8 cellular contexts compared by ENCODE assay signal in the genomic region with DNA sequence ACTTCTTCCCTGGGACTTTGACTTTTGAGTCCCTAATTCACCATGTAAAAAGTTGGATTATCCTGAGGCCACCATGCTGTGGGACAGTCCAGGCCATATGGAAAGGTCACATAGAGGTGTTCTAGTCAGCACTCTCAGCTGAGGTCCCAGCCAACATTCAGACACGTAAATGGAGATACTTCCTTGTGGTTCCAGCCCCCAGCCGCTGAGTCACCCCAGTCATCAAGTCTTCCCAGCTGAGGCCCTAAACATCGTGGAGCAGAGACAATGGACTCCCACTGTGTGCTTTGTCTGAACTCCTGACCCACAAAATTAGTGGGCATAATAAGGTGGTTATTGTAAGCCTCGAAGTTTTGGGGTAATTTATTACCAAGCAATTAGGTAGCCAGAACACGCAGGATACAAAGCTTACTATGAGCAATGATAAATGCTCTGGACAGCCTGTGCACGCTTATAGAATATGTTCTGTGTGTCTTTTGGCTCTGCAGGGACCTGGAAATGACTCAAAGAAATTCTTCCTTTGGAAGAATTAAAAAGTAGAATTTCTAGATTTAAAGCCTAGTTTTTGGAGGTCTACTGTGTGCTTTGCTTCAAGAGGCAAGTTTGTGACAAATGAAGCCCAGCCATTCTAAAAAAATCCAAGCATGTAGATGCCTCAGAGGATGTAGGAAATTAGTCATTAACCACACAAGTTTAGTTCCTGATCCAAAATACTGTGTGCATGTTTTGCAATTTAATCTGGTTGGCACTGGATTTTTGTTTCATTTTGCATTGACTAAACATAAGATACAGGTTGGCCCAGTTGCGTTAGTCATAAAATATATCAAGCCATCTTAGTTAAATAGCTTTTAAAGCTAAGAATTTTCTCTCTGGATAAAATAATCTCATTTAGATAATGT.
DNase-seq lines count a peak whose midpoint lies in the region; ATAC-seq, FAIRE-seq and TF ChIP-seq lines count a peak whose summit lies in the region.

No MANE protein-coding gene starts in this region.

- no peak overlapping the region for H3K4me2 ChIP-seq in DND-41 (ENCODE audit: insufficient read depth, low read length)

- FAIRE-seq in RCC 7860 (lab: Jason Lieb, UNC), result peak; percentile 97

- DNase-seq in DND-41 (no peak), RCC 7860 (ENCODE audit: low spot score) (peak; percentile 86), dedifferentiated amniotic fluid mesenchymal stem cell (ENCODE audit: extremely low spot score) (peak; percentile 83), coronary artery (ENCODE audit: low spot score) (no peak)

- no peaks in the 10 kb centered on the region for H3K79me2 ChIP-seq in DND-41 (ENCODE audit: insufficient read depth, low read length)

- no peak overlapping the region for H3K9ac ChIP-seq in DND-41 (ENCODE audit: low read depth, low read length)

- TF ChIP-seq CTCF in DND-41 (IDR thresholded peaks at IDR 0.05; ENCODE audit: borderline replicate concordance, extremely low read depth, low read length, poor library complexity, severe bottlenecking) (no peak), HEK293 (tag by site-specific recombination; IDR thresholded peaks at IDR 0.05) (no peak), neutrophil (IDR thresholded peaks at IDR 0.05) (no peak), coronary artery (IDR thresholded peaks at IDR 0.05) (no peak)

- CTCF ChIA-PET in HEK293 (lab: Yijun Ruan, JAX), result interaction anchor here (0.7 to 1.8 kb wide), 4 partner anchors 13 to 138 kb away, joined by 3 to 5 read pairs (median 3); a partner anchor contains a TSS

- H3K27ac ChIP-seq in DND-41 (ENCODE audit: low read length), result no peak overlapping the region
- H3K27ac ChIP-seq in HEK293 (ENCODE audit: extremely low read depth, low read depth, low read length), result no peak overlapping the region
- H3K27ac ChIP-seq in neutrophil, result peak overlapping the region; percentile 50
- peak overlapping the region in 1 of 2 donors; percentile 73 for H3K27ac ChIP-seq in coronary artery

- H4K20me1 ChIP-seq in DND-41 (ENCODE audit: insufficient read depth, low read length), result no peaks in the 10 kb centered on the region

- H3K27me3 ChIP-seq in DND-41 (ENCODE audit: insufficient read depth, low read length, poor library complexity) (no peaks in the 10 kb centered on the region), neutrophil (no peaks in the 10 kb centered on the region)

- H3K4me1 ChIP-seq in DND-41 (ENCODE audit: insufficient read depth, low read length), result no peaks in the 10 kb centered on the region
- H3K4me1 ChIP-seq in HEK293 (ENCODE audit: control insufficient read depth, insufficient read depth, low read length), result no peaks in the 10 kb centered on the region
- H3K4me1 ChIP-seq in neutrophil (ENCODE audit: control insufficient read depth in 1 of 2, insufficient read depth in 1 of 2, low read depth in 1 of 2, low read length in 1 of 2), result peaks cover 18 to 21% of the 10 kb centered on the region in 2 experiments

- H2AFZ ChIP-seq in DND-41 (ENCODE audit: low read depth, low read length), result no peak overlapping the region

- H3K36me3 ChIP-seq in DND-41 (ENCODE audit: insufficient read depth, low read length) (no peaks in the 10 kb centered on the region), HEK293 (ENCODE audit: control insufficient read depth in 2 of 2, insufficient read depth in 1 of 2, low read length in 2 of 2) (no peaks in the 10 kb centered on the region), neutrophil (no peaks in the 10 kb centered on the region)

- POLR2A ChIA-PET in HEK293 (lab: Yijun Ruan, JAX), result no interaction called here

- H3K4me3 ChIP-seq in DND-41 (ENCODE audit: low read depth in 1 of 2, low read length in 2 of 2) (no peak overlapping the region), HEK293 (ENCODE audit: low read depth, low read length) (no peak overlapping the region), neutrophil (ENCODE audit: low read depth in 1 of 2, low read length in 1 of 2) (no peak overlapping the region), coronary artery (no peak overlapping the region)

- peak; percentile 52; the same call in 2 of the 3 replicates for ATAC-seq in DND-41 (ENCODE audit: insufficient read depth, low read depth)
- no peak for ATAC-seq in GM18909 (IDR thresholded peaks at IDR 0.05; ENCODE audit: poor library complexity, unreplicated experiment)
- no peak for ATAC-seq in GM21390 (IDR thresholded peaks at IDR 0.05; ENCODE audit: unreplicated experiment)

- no peaks in the 10 kb centered on the region for H3K9me3 ChIP-seq in DND-41 (ENCODE audit: insufficient read depth, low read length, severe bottlenecking)
- H3K9me3 ChIP-seq in HEK293 (ENCODE audit: control insufficient read depth, insufficient read depth, low read depth, low read length), result no peaks in the 10 kb centered on the region
- no peaks in the 10 kb centered on the region for H3K9me3 ChIP-seq in neutrophil

TF ChIP-seq in HEK293, 187 proteins besides CTCF, POLR2A, EP300 and RAD21 (continues in another document):
- TF ChIP-seq ZNF112 (tag by site-specific recombination; IDR thresholded peaks at IDR 0.05) (no peak), SP7 (tag by site-specific recombination; IDR thresholded peaks at IDR 0.05) (peak; percentile 97), ZEB2 (tag by site-specific recombination; IDR thresholded peaks at IDR 0.05) (0 out of 2 replicates have a peak, but pooled peaks have one; percentile 50), ZNF600 (tag by site-specific recombination; IDR thresholded peaks at IDR 0.05) (0 out of 2 replicates have a peak, but pooled peaks have one; percentile 29), ZNF335 (tag by site-specific recombination; conservative IDR thresholded peaks at IDR 0.05) (peak; percentile 34), ZSCAN23 (tag by site-specific recombination; IDR thresholded peaks at IDR 0.05) (no peak)
- TF ChIP-seq, protein P1, sequence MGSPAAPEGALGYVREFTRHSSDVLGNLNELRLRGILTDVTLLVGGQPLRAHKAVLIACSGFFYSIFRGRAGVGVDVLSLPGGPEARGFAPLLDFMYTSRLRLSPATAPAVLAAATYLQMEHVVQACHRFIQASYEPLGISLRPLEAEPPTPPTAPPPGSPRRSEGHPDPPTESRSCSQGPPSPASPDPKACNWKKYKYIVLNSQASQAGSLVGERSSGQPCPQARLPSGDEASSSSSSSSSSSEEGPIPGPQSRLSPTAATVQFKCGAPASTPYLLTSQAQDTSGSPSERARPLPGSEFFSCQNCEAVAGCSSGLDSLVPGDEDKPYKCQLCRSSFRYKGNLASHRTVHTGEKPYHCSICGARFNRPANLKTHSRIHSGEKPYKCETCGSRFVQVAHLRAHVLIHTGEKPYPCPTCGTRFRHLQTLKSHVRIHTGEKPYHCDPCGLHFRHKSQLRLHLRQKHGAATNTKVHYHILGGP (tag by site-specific recombination; IDR thresholded peaks at IDR 0.05), result peak; percentile 40; the same call in 1 of the 2 replicates
- TF ChIP-seq, protein P2, sequence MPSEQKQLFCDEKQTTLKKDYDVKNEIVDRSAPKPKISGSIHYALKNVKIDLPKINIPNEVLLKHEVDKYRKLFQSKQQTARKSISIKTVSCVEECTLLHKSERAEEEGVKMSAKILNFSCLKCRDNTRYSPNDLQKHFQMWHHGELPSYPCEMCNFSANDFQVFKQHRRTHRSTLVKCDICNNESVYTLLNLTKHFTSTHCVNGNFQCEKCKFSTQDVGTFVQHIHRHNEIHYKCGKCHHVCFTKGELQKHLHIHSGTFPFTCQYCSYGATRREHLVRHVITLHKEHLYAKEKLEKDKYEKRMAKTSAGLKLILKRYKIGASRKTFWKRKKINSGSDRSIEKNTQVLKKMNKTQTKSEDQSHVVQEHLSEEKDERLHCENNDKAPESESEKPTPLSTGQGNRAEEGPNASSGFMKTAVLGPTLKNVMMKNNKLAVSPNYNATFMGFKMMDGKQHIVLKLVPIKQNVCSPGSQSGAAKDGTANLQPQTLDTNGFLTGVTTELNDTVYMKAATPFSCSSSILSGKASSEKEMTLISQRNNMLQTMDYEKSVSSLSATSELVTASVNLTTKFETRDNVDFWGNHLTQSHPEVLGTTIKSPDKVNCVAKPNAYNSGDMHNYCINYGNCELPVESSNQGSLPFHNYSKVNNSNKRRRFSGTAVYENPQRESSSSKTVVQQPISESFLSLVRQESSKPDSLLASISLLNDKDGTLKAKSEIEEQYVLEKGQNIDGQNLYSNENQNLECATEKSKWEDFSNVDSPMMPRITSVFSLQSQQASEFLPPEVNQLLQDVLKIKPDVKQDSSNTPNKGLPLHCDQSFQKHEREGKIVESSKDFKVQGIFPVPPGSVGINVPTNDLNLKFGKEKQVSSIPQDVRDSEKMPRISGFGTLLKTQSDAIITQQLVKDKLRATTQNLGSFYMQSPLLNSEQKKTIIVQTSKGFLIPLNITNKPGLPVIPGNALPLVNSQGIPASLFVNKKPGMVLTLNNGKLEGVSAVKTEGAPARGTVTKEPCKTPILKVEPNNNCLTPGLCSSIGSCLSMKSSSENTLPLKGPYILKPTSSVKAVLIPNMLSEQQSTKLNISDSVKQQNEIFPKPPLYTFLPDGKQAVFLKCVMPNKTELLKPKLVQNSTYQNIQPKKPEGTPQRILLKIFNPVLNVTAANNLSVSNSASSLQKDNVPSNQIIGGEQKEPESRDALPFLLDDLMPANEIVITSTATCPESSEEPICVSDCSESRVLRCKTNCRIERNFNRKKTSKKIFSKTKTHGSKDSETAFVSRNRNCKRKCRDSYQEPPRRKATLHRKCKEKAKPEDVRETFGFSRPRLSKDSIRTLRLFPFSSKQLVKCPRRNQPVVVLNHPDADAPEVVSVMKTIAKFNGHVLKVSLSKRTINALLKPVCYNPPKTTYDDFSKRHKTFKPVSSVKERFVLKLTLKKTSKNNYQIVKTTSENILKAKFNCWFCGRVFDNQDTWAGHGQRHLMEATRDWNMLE (tag by site-specific recombination; conservative IDR thresholded peaks at IDR 0.05; ENCODE audit: low read depth), result peak; percentile 38; the same call in 1 of the 2 replicates
- TF ChIP-seq, protein P3, sequence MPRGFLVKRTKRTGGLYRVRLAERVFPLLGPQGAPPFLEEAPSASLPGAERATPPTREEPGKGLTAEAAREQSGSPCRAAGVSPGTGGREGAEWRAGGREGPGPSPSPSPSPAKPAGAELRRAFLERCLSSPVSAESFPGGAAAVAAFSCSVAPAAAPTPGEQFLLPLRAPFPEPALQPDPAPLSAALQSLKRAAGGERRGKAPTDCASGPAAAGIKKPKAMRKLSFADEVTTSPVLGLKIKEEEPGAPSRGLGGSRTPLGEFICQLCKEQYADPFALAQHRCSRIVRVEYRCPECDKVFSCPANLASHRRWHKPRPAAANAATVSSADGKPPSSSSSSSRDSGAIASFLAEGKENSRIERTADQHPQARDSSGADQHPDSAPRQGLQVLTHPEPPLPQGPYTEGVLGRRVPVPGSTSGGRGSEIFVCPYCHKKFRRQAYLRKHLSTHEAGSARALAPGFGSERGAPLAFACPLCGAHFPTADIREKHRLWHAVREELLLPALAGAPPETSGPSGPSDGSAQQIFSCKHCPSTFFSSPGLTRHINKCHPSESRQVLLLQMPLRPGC (tag by site-specific recombination; IDR thresholded peaks at IDR 0.05), result 0 out of 2 replicates have a peak, but pooled peaks have one; percentile 25

Comparison
In these comparisons a context has a peak if more than half of its experiments do, and no peak if none do; other contexts are left out.
1. DNase-seq: peak in RCC 7860 (single experiment) and dedifferentiated amniotic fluid mesenchymal stem cell (single experiment); none in DND-41 (single experiment) and coronary artery (single experiment).